Comparison of ENCODE assay signal across 8 cellular contexts in the genomic region with DNA sequence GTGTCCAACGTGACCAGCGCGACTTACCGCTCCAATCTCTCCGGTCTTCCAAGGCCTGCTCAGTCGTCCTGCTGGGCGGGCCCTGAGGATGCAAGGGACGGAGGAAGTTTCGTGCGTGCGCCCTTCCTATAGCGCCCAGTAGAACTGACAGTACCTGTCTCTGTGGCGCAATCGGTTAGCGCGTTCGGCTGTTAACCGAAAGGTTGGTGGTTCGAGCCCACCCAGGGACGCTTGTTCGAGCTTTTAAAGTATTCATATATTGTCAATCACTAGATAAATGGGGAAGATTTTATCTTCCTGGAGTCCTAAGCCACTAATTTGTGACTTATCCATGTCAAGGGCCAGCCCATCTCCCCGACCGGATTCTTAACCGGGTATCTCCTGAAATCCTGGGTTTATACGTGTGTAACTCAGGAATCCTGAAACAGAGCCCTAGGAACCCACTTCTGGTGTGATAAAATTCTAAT. TPM values are rescaled to one million over a fixed set of nuclear protein-coding genes. Genes with fewer than 3 reads are reported as not detected.
DNase-seq lines count a peak whose midpoint lies in the region; ATAC-seq and TF ChIP-seq lines count a peak whose summit lies in the region.
"Not testable (repeated sequence)": the region's sequence is repeated elsewhere in the genome, so short reads cannot be mapped to it uniquely, and the experiment has no call there.

No MANE protein-coding gene starts in this region.

- not testable (repeated sequence) for H3K4me1 Mint-ChIP-seq in activated naive CD8-positive, alpha-beta T cell (ENCODE audit: low read depth)

- DNase-seq in H4 (ENCODE audit: low spot score) (peak; percentile 41), NCI-H69 (lab: John Stamatoyannopoulos, UW) (peak; percentile 91), medulla oblongata (ENCODE audit: extremely low spot score) (peak; percentile 1), upper lobe of right lung (peak; percentile 76)
- peak; percentile 44 for DNase-seq in activated CD4-positive, alpha-beta T cell treated with anti-CD3 and anti-CD28 coated beads for 1 hour
- DNase-seq in esophagus squamous epithelium (lab: John Stamatoyannopoulos, UW), result not testable (repeated sequence)
- DNase-seq in stimulated activated CD4-positive, alpha-beta T cell treated with anti-CD3 and anti-CD28 coated beads, Interleukin-12 subunit alpha, Interleukin-12 subunit beta, amount 100 ng/mL, for 48 hours (ENCODE audit: low read depth in 2 of 3, low spot score in 1 of 3), result peak; percentile 53 to 68 (median 62)

- peak overlapping the region; percentile 81 for H3K4me3 Mint-ChIP-seq in activated naive CD8-positive, alpha-beta T cell

- not testable (repeated sequence) for H3K27me3 Mint-ChIP-seq in activated naive CD8-positive, alpha-beta T cell

- not testable (repeated sequence) for ATAC-seq in upper lobe of right lung

- H3K4me1 ChIP-seq in esophagus squamous epithelium, upper lobe of right lung: not testable (repeated sequence)

- intact Hi-C loops in esophagus squamous epithelium (cut with DNase I); upper lobe of right lung (cut with DNase I): not testable (repeated sequence)

- not testable (repeated sequence) for TF ChIP-seq POLR2A in esophagus squamous epithelium (IDR thresholded peaks at IDR 0.05)

- not testable (repeated sequence) for TF ChIP-seq CTCF in esophagus squamous epithelium (IDR thresholded peaks at IDR 0.05); upper lobe of right lung (IDR thresholded peaks at IDR 0.05)

- not testable (repeated sequence) for H3K9me3 Mint-ChIP-seq in activated naive CD8-positive, alpha-beta T cell (ENCODE audit: low read depth)

- WGBS in esophagus squamous epithelium, 2 donors, result 2 to 10% methylated on average over 4 to 20 of the region's 25 CpGs

- not testable (repeated sequence) for H3K27me3 ChIP-seq in esophagus squamous epithelium, upper lobe of right lung

- peak overlapping the region; percentile 16 to 54 (median 36) for H3K4me3 ChIP-seq in esophagus squamous epithelium
- H3K4me3 ChIP-seq in upper lobe of right lung, result peak overlapping the region; percentile 39

- peak overlapping the region; percentile 89 for H3K27ac Mint-ChIP-seq in activated naive CD8-positive, alpha-beta T cell

- H3K27ac ChIP-seq in esophagus squamous epithelium, result peak overlapping the region in 3 of 4 donors; percentile 58 to 65 (median 61)
- peak overlapping the region; percentile 11 for H3K27ac ChIP-seq in upper lobe of right lung

- H3K36me3 Mint-ChIP-seq in activated naive CD8-positive, alpha-beta T cell, result not testable (repeated sequence)

- H3K36me3 ChIP-seq in esophagus squamous epithelium, upper lobe of right lung: not testable (repeated sequence)

- H3K9me3 ChIP-seq in esophagus squamous epithelium, upper lobe of right lung: not testable (repeated sequence)

RNA-seq across cellular contexts. Expression of a gene that starts 46.0 kb away (rescaled TPM):
- total RNA-seq in H4 (2014; rRNA removed; shearing (Covaris generic)), result not detected in 2 replicates
- not detected for total RNA-seq in esophagus squamous epithelium
- total RNA-seq in upper lobe of right lung, result 0.20 TPM
